ENCODE assay signal across 8 cellular contexts in the genomic region with DNA sequence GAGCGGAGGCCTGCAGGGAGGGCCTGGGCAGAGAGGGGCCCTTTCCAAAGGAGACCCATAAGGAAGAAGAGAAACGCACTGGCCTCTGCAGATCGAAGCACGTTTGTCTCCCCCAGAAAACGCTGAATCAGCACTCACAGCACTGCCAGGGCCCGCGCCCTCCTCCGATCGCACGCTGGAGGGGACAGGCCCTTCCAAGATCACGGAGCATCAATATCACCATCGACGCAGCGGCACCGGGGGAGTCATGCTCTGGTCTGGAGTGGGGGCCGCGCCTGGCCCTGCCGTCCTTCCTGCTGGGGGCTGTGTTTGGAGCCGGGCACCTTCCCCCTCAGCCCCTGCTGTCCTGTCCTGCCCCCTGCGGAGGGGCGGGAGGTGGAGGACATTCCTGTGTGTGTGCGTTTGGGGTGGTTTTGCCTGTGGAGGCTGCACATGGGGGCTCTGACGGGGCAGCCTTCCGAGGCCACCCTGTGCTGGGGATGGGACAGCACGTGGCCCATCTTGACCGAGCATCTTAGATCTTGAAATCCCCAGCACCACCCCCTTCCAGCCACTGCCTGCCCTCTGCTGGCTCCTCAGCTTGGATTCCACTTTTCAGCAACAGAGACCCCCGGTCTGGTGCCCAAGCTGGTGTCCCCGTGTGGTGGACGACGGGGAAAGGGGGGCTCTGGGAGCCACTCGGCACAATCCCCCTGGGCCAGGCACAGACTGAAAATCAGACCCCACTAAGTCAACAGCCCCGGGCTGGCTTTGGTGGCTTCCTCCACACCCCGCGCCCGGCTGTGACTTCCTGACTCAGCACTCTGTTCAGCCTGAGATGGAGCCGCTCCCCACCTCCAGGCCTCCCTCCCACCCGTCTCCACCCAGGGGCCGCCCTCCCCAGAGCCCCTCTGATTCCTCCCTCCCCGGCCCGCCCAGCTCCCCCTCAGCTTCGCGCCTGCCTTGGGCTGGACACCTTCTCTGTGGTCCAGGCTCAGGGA.
DNase-seq lines count a peak whose midpoint lies in the region; ATAC-seq and TF ChIP-seq lines count a peak whose summit lies in the region.

No MANE protein-coding gene starts in this region.

- H3K36me3 ChIP-seq in Loucy (ENCODE audit: insufficient read depth, low read length) (no peaks in the 10 kb centered on the region), adipocyte (ENCODE audit: control insufficient read depth, insufficient read depth, low read length, severe bottlenecking) (peaks cover 6% of the 10 kb centered on the region)

- H3K9me3 ChIP-seq in Loucy (ENCODE audit: insufficient read depth, low read depth, low read length) (no peaks in the 10 kb centered on the region), adipocyte (ENCODE audit: control insufficient read depth, low read length) (no peaks in the 10 kb centered on the region)

- no peaks in the 10 kb centered on the region for H3K9me2 ChIP-seq in Loucy (replicated peaks; ENCODE audit: low read depth, low read length)

- H2AFZ ChIP-seq in Loucy (ENCODE audit: low read length): no peak overlapping the region

- H3K9ac ChIP-seq in Loucy (ENCODE audit: low read depth, low read length, poor library complexity, severe bottlenecking) (peak overlapping the region; percentile 93), adipocyte (ENCODE audit: low read length) (peak overlapping the region; percentile 55)

- peaks cover 57% of the 10 kb centered on the region for H3K4me1 ChIP-seq in Loucy (ENCODE audit: insufficient read depth, low read length, poor library complexity, severe bottlenecking)
- peaks cover 31% of the 10 kb centered on the region for H3K4me1 ChIP-seq in adipocyte (ENCODE audit: control insufficient read depth, insufficient read depth, low read length)

- H3K27me3 ChIP-seq in Loucy (ENCODE audit: insufficient read depth, low read length, poor library complexity, severe bottlenecking) (no peaks in the 10 kb centered on the region), adipocyte (replicated peaks; ENCODE audit: control insufficient read depth, insufficient read depth, low read length) (no peaks in the 10 kb centered on the region)

- DNase-seq in adipocyte (ENCODE audit: low read depth): peak; percentile 48
- peak; percentile 62 for DNase-seq in iPS-NIHi7 (ENCODE audit: extremely low spot score)
- DNase-seq in stimulated activated naive CD4-positive, alpha-beta T cell treated with Interleukin-2 at 50 U/mL for 16 hours (lab: John Stamatoyannopoulos, UW): peak; percentile 45

- peak overlapping the region; percentile 86 for H3K4me2 ChIP-seq in Loucy (ENCODE audit: low read depth, low read length, poor library complexity, severe bottlenecking)

- TF ChIP-seq CTCF in Loucy (conservative IDR thresholded peaks at IDR 0.05; ENCODE audit: low read length): peak; percentile 39

- H3F3A ChIP-seq in Loucy (ENCODE audit: low read depth): peaks cover 7% of the 10 kb centered on the region; the same call in 1 of the 2 replicates

- H3K79me2 ChIP-seq in Loucy (ENCODE audit: insufficient read depth, low read length): peaks cover 27% of the 10 kb centered on the region; the same call in 1 of the 2 replicates

- peak overlapping the region; percentile 57; the same call in 1 of the 2 replicates for H3K4me3 ChIP-seq in GM08714 (ENCODE audit: low read length)
- peak overlapping the region; percentile 72 for H3K4me3 ChIP-seq in Loucy (ENCODE audit: low read length, poor library complexity, severe bottlenecking)
- peak overlapping the region; percentile 56 for H3K4me3 ChIP-seq in adipocyte (ENCODE audit: low read length)

- H4K20me1 ChIP-seq in Loucy (ENCODE audit: insufficient read depth, low read length, poor library complexity, severe bottlenecking): no peaks in the 10 kb centered on the region

- ATAC-seq in HG02885 (IDR thresholded peaks at IDR 0.05; ENCODE audit: poor library complexity, unreplicated experiment): no peak
- no peak for ATAC-seq in HG03469 (IDR thresholded peaks at IDR 0.05; ENCODE audit: unreplicated experiment)
- ATAC-seq in HG03439 (IDR thresholded peaks at IDR 0.05; ENCODE audit: unreplicated experiment): no peak
